ENCODE assay signal across 15 cellular contexts in the genomic region with DNA sequence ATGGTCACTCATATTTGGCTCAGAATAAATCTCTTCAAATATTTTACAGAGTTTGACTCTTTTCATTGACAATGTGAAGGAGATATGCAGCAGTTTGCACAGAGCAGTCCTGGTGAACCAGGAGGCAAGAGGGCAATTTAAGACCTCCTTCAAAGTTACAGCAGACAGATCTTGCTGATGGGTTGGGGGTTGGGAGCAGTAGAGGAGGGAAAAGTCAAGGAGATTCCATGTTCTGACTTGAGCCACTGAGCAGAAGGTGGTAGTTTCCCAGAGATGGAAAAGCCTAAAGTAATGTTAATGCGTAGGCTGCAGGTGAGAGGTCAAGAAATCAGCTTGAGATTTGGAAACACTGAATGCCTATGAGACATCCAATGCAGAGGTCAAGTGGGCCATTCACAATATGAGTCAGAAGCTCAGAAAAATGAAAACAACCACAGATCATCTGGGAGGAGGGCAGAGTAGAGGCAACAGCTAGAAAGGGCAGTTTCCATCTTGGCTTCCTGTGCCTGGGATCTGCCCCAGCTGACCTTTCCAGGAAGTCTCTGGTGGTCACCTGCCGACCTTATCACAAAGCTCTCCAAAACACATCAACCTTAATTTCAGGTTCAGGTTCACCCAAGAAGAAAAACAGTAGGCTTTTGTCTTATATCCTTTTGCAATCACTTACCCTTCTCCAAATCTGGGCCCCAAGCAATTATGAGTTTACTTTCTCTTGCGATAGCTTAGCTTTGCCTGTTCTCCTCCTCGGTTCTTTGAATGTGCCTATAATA.
DNase-seq lines count a peak whose midpoint lies in the region; ATAC-seq, FAIRE-seq and TF ChIP-seq lines count a peak whose summit lies in the region.
"Had no signal": no experiment of that assay in that cellular context is flagged by ENCODE, and none has a peak within 500 bp of the region (broad histone marks: within the 10 kb centered on the region; RNA-seq: fewer than 3 reads in every experiment).

No MANE protein-coding gene starts in this region.

- POLR2A ChIA-PET in HepG2 (lab: Yijun Ruan, JAX): interaction anchor here (0.9 to 8.1 kb wide), 27 partner anchors 8 to 306 kb away, joined by 3 to 484 read pairs (median 5); a partner anchor contains a TSS
- POLR2A ChIA-PET in naive thymus-derived CD8-positive, alpha-beta T cell (lab: Charles Lee): no interaction called here

- H3K27me3 ChIP-seq in mammary epithelial cell (ENCODE audit: insufficient read depth, low read length) (no peaks in the 10 kb centered on the region), HepG2 (ENCODE audit: control insufficient read depth in 1 of 2, insufficient read depth in 2 of 2, low read length in 2 of 2) (no peaks in the 10 kb centered on the region), Peyer's patch (no peaks in the 10 kb centered on the region)

- TF ChIP-seq RAD21 in HepG2 (CRISPR knock-in tag; IDR thresholded peaks at IDR 0.05): no peak

- TF ChIP-seq EP300 in HepG2 (IDR thresholded peaks at IDR 0.05; ENCODE audit: low read depth in 2 of 2, low read length in 2 of 2) (peak; percentile 28 to 93; a peak in 3 of 4 replicates), HepG2 (CRISPR knock-in tag; IDR thresholded peaks at IDR 0.05; ENCODE audit: borderline replicate concordance) (peak; percentile 96)

- H3K4me2 ChIP-seq in mammary epithelial cell (ENCODE audit: insufficient read depth, low read depth, low read length): no peak overlapping the region
- H3K4me2 ChIP-seq in HepG2 (ENCODE audit: low read depth, low read length): peak overlapping the region; percentile 45

- H3K27me3 Mint-ChIP-seq in natural killer cell (ENCODE audit: low read depth in 2 of 2): peaks cover 29 to 64% of the 10 kb centered on the region in 2 donors
- H3K27me3 Mint-ChIP-seq in naive thymus-derived CD8-positive, alpha-beta T cell: peaks cover 13 to 39% (median 25%) of the 10 kb centered on the region in 5 donors
- H3K27me3 Mint-ChIP-seq: brain had no signal

- no peaks in the 10 kb centered on the region for H3K36me3 Mint-ChIP-seq in natural killer cell
- H3K36me3 Mint-ChIP-seq in naive thymus-derived CD8-positive, alpha-beta T cell: peaks cover 0 to 21% (median 3%) of the 10 kb centered on the region in 3 donors
- H3K36me3 Mint-ChIP-seq: activated CD8-positive, alpha-beta memory T cell treated with anti-CD3 and anti-CD28 coated beads, Interleukin-2, amount 10 ng/mL, durations not matched to agents 7 days and 5 days had no signal

- H3K4me3 Mint-ChIP-seq in natural killer cell: no peak overlapping the region
- H3K4me3 Mint-ChIP-seq in naive thymus-derived CD8-positive, alpha-beta T cell: no peak overlapping the region
- H3K4me3 Mint-ChIP-seq: activated CD8-positive, alpha-beta memory T cell treated with anti-CD3 and anti-CD28 coated beads, Interleukin-2, amount 10 ng/mL, durations not matched to agents 7 days and 5 days; brain; H9 had no signal

- H3K9me3 ChIP-seq in mammary epithelial cell (replicated peaks; ENCODE audit: insufficient read depth, low read length) (peaks cover 20% of the 10 kb centered on the region), HepG2 (ENCODE audit: low read length) (peaks cover 31% of the 10 kb centered on the region), Peyer's patch (peaks cover 0 to 10% (median 2%) of the 10 kb centered on the region in 4 donors)

- H4K20me1 ChIP-seq in mammary epithelial cell (ENCODE audit: insufficient read depth, low read length): no peaks in the 10 kb centered on the region
- H4K20me1 ChIP-seq in HepG2 (ENCODE audit: insufficient read depth, low read length): no peaks in the 10 kb centered on the region

- H3K36me3 ChIP-seq in mammary epithelial cell (ENCODE audit: insufficient read depth, low read length) (no peaks in the 10 kb centered on the region), HepG2 (replicated peaks in 1 of 2; ENCODE audit: control insufficient read depth in 1 of 2, insufficient read depth in 2 of 2, low read length in 2 of 2) (no peaks in the 10 kb centered on the region), Peyer's patch (no peaks in the 10 kb centered on the region)
- H3K36me3 ChIP-seq: heart right ventricle had no signal

- peak; percentile 30 for FAIRE-seq in HepG2 (lab: Jason Lieb, UNC)

- in situ Hi-C loops in ACHN (cut with HindIII; ENCODE audit: low pct_ligation_motif_present, low pct_unique_long_range_greater_than_20kb, low sequenced_read_pairs) (no loop called here), mammary epithelial cell (cut with MboI; ENCODE audit: low sequenced_read_pairs in 2 of 2) (no loop called here), HepG2 (cut with HindIII; ENCODE audit: extremely low pct_ligation_motif_present, low pct_unique_long_range_greater_than_20kb) (no loop called here)

- H3K4me1 ChIP-seq in mammary epithelial cell (ENCODE audit: insufficient read depth, low read length): peaks cover 28% of the 10 kb centered on the region
- H3K4me1 ChIP-seq in HepG2 (ENCODE audit: insufficient read depth, low read length): peaks cover 64% of the 10 kb centered on the region
- no peaks in the 10 kb centered on the region for H3K4me1 ChIP-seq in Peyer's patch

- no TSS peak for BruUV-seq in mammary epithelial cell (replicated peaks; lab: Mats Ljungman, UMichigan)
- BruUV-seq in HepG2 (replicated peaks; lab: Mats Ljungman, UMichigan): no TSS peak

- H2AFZ ChIP-seq in mammary epithelial cell (ENCODE audit: low read depth, low read length) (no peak overlapping the region), HepG2 (ENCODE audit: low read length) (no peak overlapping the region)

- intact Hi-C loops in mammary epithelial cell (cut with micrococcal nuclease): no loop called here
- intact Hi-C loops in HepG2 (cut with micrococcal nuclease; ENCODE audit: unreplicated experiment): loop anchor here (5.0 kb wide), 2 partner anchors 142 to 148 kb away; no protein-coding TSS in a partner anchor
- intact Hi-C loops in natural killer cell (cut with micrococcal nuclease): no loop called here

- no peak overlapping the region for H3K27ac Mint-ChIP-seq in natural killer cell
- no peak overlapping the region for H3K27ac Mint-ChIP-seq in naive thymus-derived CD8-positive, alpha-beta T cell
- H3K27ac Mint-ChIP-seq: activated CD8-positive, alpha-beta memory T cell treated with anti-CD3 and anti-CD28 coated beads, Interleukin-2, amount 10 ng/mL, durations not matched to agents 7 days and 5 days; H9 had no signal

- H3K9ac ChIP-seq in mammary epithelial cell (ENCODE audit: insufficient read depth, low read length) (no peak overlapping the region), HepG2 (ENCODE audit: insufficient read depth, low read depth, low read length) (peak overlapping the region; percentile 15; the same call in 1 of the 2 replicates)

- H3K27ac ChIP-seq in mammary epithelial cell (ENCODE audit: insufficient read depth, low read depth, low read length): peak overlapping the region; percentile 40
- H3K27ac ChIP-seq in HepG2 (ENCODE audit: extremely low read length, insufficient read depth, low read length): peak overlapping the region; percentile 58
- no peak overlapping the region for H3K27ac ChIP-seq in Peyer's patch
- H3K27ac ChIP-seq: heart right ventricle had no signal

- WGBS in mammary epithelial cell (ENCODE audit: low coverage, missing lambda C conversion rate): 82% methylated on average over 4 of the region's 4 CpGs
- WGBS in HepG2 (ENCODE audit: low lambda C conversion rate): 29% methylated on average over 4 of the region's 4 CpGs

- H3K4me3 ChIP-seq in mammary epithelial cell (replicated peaks in 1 of 3; ENCODE audit: insufficient read depth in 1 of 3, low read depth in 2 of 3, low read length in 3 of 3) (no peak overlapping the region), HepG2 (replicated peaks in 1 of 3; ENCODE audit: insufficient read depth in 1 of 3, low read depth in 2 of 3, low read length in 3 of 3) (no peak overlapping the region; a peak in 1 of 6 replicates), Peyer's patch (no peak overlapping the region)
- H3K4me3 ChIP-seq: heart right ventricle had no signal

- DNase-seq in ACHN (peak; percentile 40), HT1080 (ENCODE audit: low read depth) (peak; percentile 66), mammary epithelial cell (peak; percentile 82), HepG2 (ENCODE audit: low spot score) (peak; percentile 93), natural killer cell (no peak), Peyer's patch (no peak)
- DNase-seq in naive thymus-derived CD8-positive, alpha-beta T cell: no peak
- DNase-seq: activated CD8-positive, alpha-beta memory T cell treated with anti-CD3 and anti-CD28 coated beads, Interleukin-2, amount 10 ng/mL, durations not matched to agents 7 days and 5 days; GF-D8; H9; heart right ventricle; NCI-H1092; T1000 had no signal

- no peaks in the 10 kb centered on the region for H3K4me1 Mint-ChIP-seq in natural killer cell
- H3K4me1 Mint-ChIP-seq in naive thymus-derived CD8-positive, alpha-beta T cell: peaks cover 0 to 3% (median 0%) of the 10 kb centered on the region in 4 donors
- H3K4me1 Mint-ChIP-seq: activated CD8-positive, alpha-beta memory T cell treated with anti-CD3 and anti-CD28 coated beads, Interleukin-2, amount 10 ng/mL, durations not matched to agents 7 days and 5 days had no signal

- H3K79me2 ChIP-seq in mammary epithelial cell (ENCODE audit: insufficient read depth, low read length) (no peaks in the 10 kb centered on the region), HepG2 (ENCODE audit: insufficient read depth, low read length) (no peaks in the 10 kb centered on the region)

- TF ChIP-seq CTCF in mammary epithelial cell (conservative IDR thresholded peaks at IDR 0.05 in 1 of 2, IDR thresholded peaks at IDR 0.05 in 1 of 2; ENCODE audit: extremely low read depth in 1 of 2, insufficient read depth in 1 of 2, low read depth in 1 of 2, low read length in 2 of 2): no peak
- TF ChIP-seq CTCF in HepG2 (CRISPR knock-in tag; IDR thresholded peaks at IDR 0.05): no peak
- TF ChIP-seq CTCF in natural killer cell (IDR thresholded peaks at IDR 0.05): no peak
- no peak for TF ChIP-seq CTCF in Peyer's patch (IDR thresholded peaks at IDR 0.05)

- no peaks in the 10 kb centered on the region for H3K9me3 Mint-ChIP-seq in natural killer cell
- peaks cover 0 to 41% (median 26%) of the 10 kb centered on the region in 9 donors for H3K9me3 Mint-ChIP-seq in naive thymus-derived CD8-positive, alpha-beta T cell

- no peak for TF ChIP-seq POLR2A in HepG2 (IDR thresholded peaks at IDR 0.05; ENCODE audit: insufficient read depth in 1 of 2, low read depth in 2 of 2, low read length in 2 of 2)
- TF ChIP-seq POLR2A in Peyer's patch (IDR thresholded peaks at IDR 0.05): no peak

- dilution Hi-C loops in mammary epithelial cell (cut with HindIII; ENCODE audit: low sequenced_read_pairs): no loop called here

- peak; percentile 55 for ATAC-seq in HepG2
- no peak for ATAC-seq in HG02759 (IDR thresholded peaks at IDR 0.05; ENCODE audit: unreplicated experiment)
- no peak for ATAC-seq in natural killer cell
- no peak for ATAC-seq in naive thymus-derived CD8-positive, alpha-beta T cell
- ATAC-seq: activated CD8-positive, alpha-beta memory T cell treated with anti-CD3 and anti-CD28 coated beads, Interleukin-2, amount 10 ng/mL, durations not matched to agents 7 days and 5 days; heart right ventricle had no signal

- CTCF ChIA-PET in mammary epithelial cell (lab: Charles Lee; ENCODE audit: low non-redundant PET) (interaction anchor here (0.6 kb wide), 1 partner anchor 8 kb away, joined by 3 read pairs; no protein-coding TSS in a partner anchor), HepG2 (lab: Yijun Ruan, JAX; ENCODE audit: low intra/inter-chr PET ratio, low total read pairs) (no interaction called here)

Comparison
In these comparisons a context has a peak if more than half of its experiments do, and no peak if none do; other contexts are left out.
1. DNase-seq: peak in ACHN (single experiment), HT1080 (single experiment), mammary epithelial cell (single experiment) and HepG2 (single experiment); none in natural killer cell (single experiment), Peyer's patch (0 of 3) and naive thymus-derived CD8-positive, alpha-beta T cell (0 of 10).
2. H3K27ac ChIP-seq: peak in mammary epithelial cell (single experiment) and HepG2 (single experiment); none in Peyer's patch (0 of 4).